Comparison of ENCODE assay signal across 8 cellular contexts in the genomic region with DNA sequence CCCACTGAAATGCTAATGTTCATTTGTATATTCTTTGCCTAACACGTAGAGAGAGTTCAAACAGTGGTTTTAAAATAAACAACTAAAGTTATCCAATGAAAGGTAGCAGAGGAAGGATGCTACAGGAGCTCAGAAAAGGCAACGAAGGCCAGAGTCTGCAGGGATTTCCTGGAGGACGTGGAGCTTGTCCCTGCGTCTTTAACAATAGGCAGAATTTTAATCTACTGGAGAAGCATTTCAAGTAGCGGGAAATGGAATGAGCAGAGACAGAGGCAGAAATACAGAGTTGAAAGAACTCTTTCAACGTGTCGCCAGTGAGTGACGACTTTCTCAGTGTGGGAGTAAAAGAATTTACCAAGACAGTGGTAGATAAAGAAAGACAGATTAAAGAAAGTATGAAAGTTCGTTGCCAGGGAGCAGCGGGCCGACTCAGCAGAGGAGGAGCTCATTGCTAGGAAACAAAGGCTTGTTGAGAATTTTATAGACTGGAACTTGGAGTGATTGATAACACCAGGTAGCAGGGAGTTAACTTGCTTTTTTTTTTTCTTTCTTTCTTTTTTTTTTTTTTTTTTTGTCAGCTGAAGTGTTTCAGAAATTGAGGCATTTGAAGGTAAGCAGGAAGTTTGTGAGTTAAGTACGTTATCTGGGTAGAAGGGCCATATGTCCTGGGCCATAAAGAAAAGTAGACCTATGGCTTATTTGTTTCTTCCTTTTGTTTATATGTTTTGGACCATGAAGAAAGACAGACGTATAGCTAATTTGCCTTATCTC. TPM values are rescaled to one million over a fixed set of nuclear protein-coding genes. Genes with fewer than 3 reads are reported as not detected.
DNase-seq lines count a peak whose midpoint lies in the region; ATAC-seq, FAIRE-seq and TF ChIP-seq lines count a peak whose summit lies in the region.

No MANE protein-coding gene starts in this region.

- H3K9me2 ChIP-seq in hepatocyte (replicated peaks; ENCODE audit: insufficient read depth) = no peaks in the 10 kb centered on the region

- H3K4me3 ChIP-seq in hepatocyte = peak overlapping the region; percentile 31
- peak overlapping the region; percentile 94 for H3K4me3 ChIP-seq in retinal pigment epithelial cell (ENCODE audit: low read length)

- H3K4me1 ChIP-seq in hepatocyte (ENCODE audit: insufficient read depth) = peaks cover 18% of the 10 kb centered on the region

- H3K4me1 Mint-ChIP-seq in CD14-positive monocyte = peaks cover 23% of the 10 kb centered on the region

- 5% methylated on average over 13 of the region's 13 CpGs for WGBS in hepatocyte (ENCODE audit: low lambda C conversion rate, missing lambda C conversion rate)

- no peak for FAIRE-seq in RCC 7860 (lab: Jason Lieb, UNC)

- H3K27ac ChIP-seq in hepatocyte = peak overlapping the region; percentile 88

- no peak for DNase-seq in CD14-positive monocyte (ENCODE audit: low spot score)
- DNase-seq in RCC 7860 (ENCODE audit: low spot score) = peak; percentile 41
- DNase-seq in anterior cingulate cortex (lab: John Stamatoyannopoulos, UW) = peak in 33 of 58 donors; percentile 2 to 68 (median 22)
- peak; percentile 51 for DNase-seq in hepatocyte (ENCODE audit: low spot score)
- no peak for DNase-seq in retinal pigment epithelial cell (ENCODE audit: low read depth)
- no peak for DNase-seq in NCI-H128 (lab: John Stamatoyannopoulos, UW; ENCODE audit: unreplicated experiment)

- no peaks in the 10 kb centered on the region for H3K9me3 ChIP-seq in hepatocyte (ENCODE audit: low read depth)

- H4K20me1 ChIP-seq in hepatocyte (ENCODE audit: insufficient read depth, poor library complexity, severe bottlenecking) = no peaks in the 10 kb centered on the region

- peak overlapping the region; percentile 84 for H3K4me2 ChIP-seq in hepatocyte

- peak overlapping the region in 5 of 7 donors; percentile 58 to 96 (median 91) for H3K27ac Mint-ChIP-seq in CD14-positive monocyte

- H3K36me3 ChIP-seq in hepatocyte (replicated peaks; ENCODE audit: insufficient read depth, low read depth) = no peaks in the 10 kb centered on the region

- H3K27me3 Mint-ChIP-seq in CD14-positive monocyte (ENCODE audit: low read depth in 3 of 3) = peaks cover 2 to 4% (median 3%) of the 10 kb centered on the region in 3 donors

- ATAC-seq in GM19324 (IDR thresholded peaks at IDR 0.05; ENCODE audit: low FRiP score, unreplicated experiment) (peak; percentile 23), HG03432 (IDR thresholded peaks at IDR 0.05; ENCODE audit: unreplicated experiment) (peak; percentile 31)

- TF ChIP-seq CTCF in CD14-positive monocyte (IDR thresholded peaks at IDR 0.05) (no peak), hepatocyte (IDR thresholded peaks at IDR 0.05; ENCODE audit: poor library complexity) (no peak), retinal pigment epithelial cell (conservative IDR thresholded peaks at IDR 0.05; ENCODE audit: low read depth, low read length) (no peak)

- H3K79me2 ChIP-seq in hepatocyte = peaks cover 40% of the 10 kb centered on the region

- intact Hi-C loops in CD14-positive monocyte (cut with micrococcal nuclease) = no loop called here

- H2AFZ ChIP-seq in hepatocyte = peak overlapping the region; percentile 98

- H3K36me3 Mint-ChIP-seq in CD14-positive monocyte = peaks cover 4% of the 10 kb centered on the region in 2 donors

- H3K4me3 Mint-ChIP-seq in CD14-positive monocyte = peak overlapping the region; percentile 99 to 100

- peaks cover 0 to 2% (median 0%) of the 10 kb centered on the region in 7 donors for H3K9me3 Mint-ChIP-seq in CD14-positive monocyte

- H3K27me3 ChIP-seq in hepatocyte = no peaks in the 10 kb centered on the region

RNA-seq across cellular contexts. Expression of gene NBAS, which starts 0.6 kb away (rescaled TPM):
- polyA plus RNA-seq in CD14-positive monocyte = 10 to 100 TPM in 1 of 2 donors, 1 to 10 TPM in 1; 8.9 to 10.9 TPM
- 45.8 and 47.2 TPM in 2 replicates for total RNA-seq in hepatocyte
- 18.5 and 20.8 TPM in 2 replicates for polyA plus RNA-seq in hepatocyte

RNA-seq across cellular contexts. Expression of gene DDX1, which starts 29.9 kb away (rescaled TPM):
- polyA plus RNA-seq in CD14-positive monocyte (10 to 100 TPM; 30.1 to 35.4 TPM), hepatocyte (76.2 and 82.6 TPM in 2 replicates)
- total RNA-seq in hepatocyte = 70.2 and 76.7 TPM in 2 replicates

Comparison
In these comparisons a context has a peak if more than half of its experiments do, and no peak if none do; other contexts are left out.
1. DNase-seq: peak in RCC 7860 (single experiment), anterior cingulate cortex (33 of 58) and hepatocyte (single experiment); none in CD14-positive monocyte (single experiment), retinal pigment epithelial cell (single experiment) and NCI-H128 (single experiment).